Comparison of ENCODE assay signal across 28 cellular contexts in the genomic region with DNA sequence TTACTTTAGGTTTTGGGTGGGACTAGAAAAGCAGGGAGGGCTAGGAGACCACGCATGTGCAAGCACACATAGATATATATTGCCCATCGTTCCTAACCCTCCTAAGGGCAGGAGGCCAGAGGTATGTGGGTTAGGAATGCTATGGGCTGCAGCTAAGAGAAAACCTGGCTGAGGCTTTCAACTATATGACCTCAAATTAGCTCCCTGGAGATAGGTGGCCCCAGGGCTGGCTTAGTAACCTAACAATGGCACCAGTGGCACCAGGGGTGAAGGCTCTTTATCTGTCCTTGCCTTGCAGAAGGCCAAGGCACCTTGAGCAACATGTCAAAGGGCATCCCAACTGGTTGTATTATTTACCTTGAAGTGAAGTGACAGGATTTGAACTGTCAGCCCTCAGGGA.
"Had no signal": no experiment of that assay in that cellular context is flagged by ENCODE, and none has a peak within 500 bp of the region (broad histone marks: within the 10 kb centered on the region; RNA-seq: fewer than 3 reads in every experiment).

No MANE protein-coding gene starts in this region.

- H3K4me3 Mint-ChIP-seq: activated B cell treated with CpG ODN at 0.5 μM for 24 hours; activated CD8-positive, alpha-beta T cell treated with anti-CD3 and anti-CD28 coated beads for 36 hours; activated naive CD8-positive, alpha-beta T cell; activated T-cell treated with anti-CD3 and anti-CD28 coated beads, Interleukin-2, amount 50 U/mL, for 4 hours; activated T-helper 17 cell treated with anti-CD3 and anti-CD28 coated beads, Interleukin-2, amount 50 U/mL, for 72 hours; central memory CD8-positive, alpha-beta T cell; effector memory CD8-positive, alpha-beta T cell; T-helper 17 cell; T-helper 2 cell treated with Interferon-gamma antibody and Interleukin-4, amounts not matched to agents 5 μg/mL and 100 μg/mL, for 36 hours had no signal

- DNase-seq: activated B cell treated with CpG ODN at 0.5 μM for 24 hours; activated CD4-positive, alpha-beta T cell treated with anti-CD3 and anti-CD28 coated beads for 48 hours; activated CD4-positive, alpha-beta T cell treated with anti-CD3 and anti-CD28 coated beads, Interleukin-2, amount 50 U/mL, for 1 hour; activated CD4-positive, alpha-beta T cell treated with anti-CD3 and anti-CD28 coated beads, Interleukin-2, amount 50 U/mL, for 48 hours; activated CD8-positive, alpha-beta memory T cell treated with anti-CD3 and anti-CD28 coated beads for 24 hours; activated CD8-positive, alpha-beta T cell treated with anti-CD3 and anti-CD28 coated beads for 36 hours; activated effector memory CD4-positive, alpha-beta T cell treated with Interleukin-2 at 50 U/mL for 16 hours; activated gamma-delta T cell treated with Interleukin-2 at 50 U/mL for 16 hours; activated naive CD4-positive, alpha-beta T cell treated with anti-CD3 and anti-CD28 coated beads, Interleukin-2, amount 50 U/mL, for 16 hours; activated naive CD4-positive, alpha-beta T cell treated with Interleukin-2 at 50 U/mL for 16 hours; activated T-cell treated with anti-CD3 and anti-CD28 coated beads, Interleukin-2, amount 50 U/mL, for 4 hours; amniotic stem cell; anterior cingulate cortex; brain microvascular endothelial cell; cortex of kidney; effector CD4-positive, alpha-beta T cell; effector memory CD8-positive, alpha-beta T cell; foreskin fibroblast; T-helper 1 cell; T-helper 17 cell; T1000; WERI-Rb-1 had no signal

- H3K27ac ChIP-seq: brain microvascular endothelial cell, epithelial cell of prostate, WERI-Rb-1 had no signal

- H3K27me3 ChIP-seq: brain microvascular endothelial cell had no signal

- H3K36me3 Mint-ChIP-seq: activated naive CD8-positive, alpha-beta T cell had no signal

- ATAC-seq: activated CD4-positive, CD25-positive, alpha-beta regulatory T cell treated with anti-CD3 and anti-CD28 coated beads, Interleukin-2, amount 50 U/mL, for 24 hours; activated CD8-positive, alpha-beta T cell treated with anti-CD3 and anti-CD28 coated beads for 36 hours; activated T-cell treated with anti-CD3 and anti-CD28 coated beads, Interleukin-2, amount 50 U/mL, for 4 hours; activated T-helper 17 cell treated with anti-CD3 and anti-CD28 coated beads, Interleukin-2, amount 50 U/mL, for 72 hours; effector memory CD8-positive, alpha-beta T cell; T-helper 17 cell had no signal

- H3K9me3 Mint-ChIP-seq: activated B cell treated with CpG ODN at 0.5 μM for 24 hours; activated CD8-positive, alpha-beta T cell treated with anti-CD3 and anti-CD28 coated beads for 36 hours; activated T-cell treated with anti-CD3 and anti-CD28 coated beads, Interleukin-2, amount 50 U/mL, for 4 hours; activated T-helper 17 cell treated with anti-CD3 and anti-CD28 coated beads, Interleukin-2, amount 50 U/mL, for 72 hours; central memory CD8-positive, alpha-beta T cell; effector memory CD8-positive, alpha-beta T cell; T-helper 2 cell treated with Interferon-gamma antibody and Interleukin-4, amounts not matched to agents 5 μg/mL and 100 μg/mL, for 36 hours had no signal

- H3K27me3 Mint-ChIP-seq: activated CD8-positive, alpha-beta T cell treated with anti-CD3 and anti-CD28 coated beads for 36 hours; activated naive CD8-positive, alpha-beta T cell had no signal

- H3K4me1 Mint-ChIP-seq: activated B cell treated with CpG ODN at 0.5 μM for 24 hours; activated T-helper 17 cell treated with anti-CD3 and anti-CD28 coated beads, Interleukin-2, amount 50 U/mL, for 72 hours; central memory CD8-positive, alpha-beta T cell; T-helper 17 cell had no signal

- H3K27ac Mint-ChIP-seq: activated B cell treated with CpG ODN at 0.5 μM for 24 hours; activated CD8-positive, alpha-beta T cell treated with anti-CD3 and anti-CD28 coated beads for 36 hours; activated naive CD8-positive, alpha-beta T cell; activated T-helper 17 cell treated with anti-CD3 and anti-CD28 coated beads, Interleukin-2, amount 50 U/mL, for 72 hours; effector memory CD8-positive, alpha-beta T cell; T-helper 17 cell; T-helper 2 cell treated with Interferon-gamma antibody and Interleukin-4, amounts not matched to agents 5 μg/mL and 100 μg/mL, for 36 hours had no signal

- H3K36me3 ChIP-seq: brain microvascular endothelial cell, WERI-Rb-1 had no signal
